Comparison of ENCODE assay signal across 1 cellular context in genomic region chr11:68363771-68364170, GRCh38.
A peak's percentile ranks its signal among the peaks of the same experiment; 100 is the strongest.
TF ChIP-seq lines count a peak whose summit lies in the region.

No MANE protein-coding gene starts in this region.

TF ChIP-seq in HepG2, 621 proteins besides CTCF, POLR2A, EP300 and RAD21:
- no peak for TF ChIP-seq MAX (IDR thresholded peaks at IDR 0.05)
- TF ChIP-seq, protein P1, sequence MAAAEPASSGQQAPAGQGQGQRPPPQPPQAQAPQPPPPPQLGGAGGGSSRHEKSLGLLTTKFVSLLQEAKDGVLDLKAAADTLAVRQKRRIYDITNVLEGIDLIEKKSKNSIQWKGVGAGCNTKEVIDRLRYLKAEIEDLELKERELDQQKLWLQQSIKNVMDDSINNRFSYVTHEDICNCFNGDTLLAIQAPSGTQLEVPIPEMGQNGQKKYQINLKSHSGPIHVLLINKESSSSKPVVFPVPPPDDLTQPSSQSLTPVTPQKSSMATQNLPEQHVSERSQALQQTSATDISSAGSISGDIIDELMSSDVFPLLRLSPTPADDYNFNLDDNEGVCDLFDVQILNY (CRISPR knock-in tag; conservative IDR thresholded peaks at IDR 0.05) = no peak
- TF ChIP-seq AGO2 (optimal IDR thresholded peaks at IDR 0.05; ENCODE audit: low read depth, low read length) = peak; percentile 31
- no peak for TF ChIP-seq AHR (CRISPR knock-in tag; IDR thresholded peaks at IDR 0.05)
